Comparison of ENCODE assay signal across 1 cellular context in the genomic region with DNA sequence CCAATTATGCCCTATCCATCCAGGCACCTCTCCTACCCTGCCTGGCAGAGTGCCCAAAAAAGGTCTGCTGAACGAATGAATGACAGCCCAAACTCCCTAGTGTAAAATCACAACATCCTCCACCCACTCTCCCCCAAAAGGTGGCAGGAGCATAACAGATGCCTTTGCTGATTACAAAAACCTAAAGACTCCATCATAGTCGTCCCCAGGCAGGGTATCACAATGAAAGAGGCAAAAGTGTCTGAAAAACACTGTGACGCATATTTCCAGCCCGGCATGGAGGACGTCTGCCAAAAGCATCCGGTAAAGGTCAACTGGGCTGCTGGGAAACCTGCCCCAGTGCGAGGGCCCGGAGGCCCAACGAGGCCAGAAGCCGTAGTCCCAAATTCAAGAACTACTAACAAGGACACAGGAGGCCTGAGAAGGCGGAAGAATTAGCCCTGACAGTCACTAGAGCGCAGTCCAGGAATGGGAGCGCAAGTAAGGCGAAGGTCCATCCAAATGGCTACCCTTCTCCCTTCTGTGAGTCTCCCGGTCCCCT.
TF ChIP-seq lines count a peak whose summit lies in the region.

No MANE protein-coding gene starts in this region.

TF ChIP-seq in liver, 16 proteins besides CTCF, POLR2A, EP300 and RAD21 (continued from another document):
- TF ChIP-seq REST (IDR thresholded peaks at IDR 0.05) = no peak
- TF ChIP-seq HNF4G (IDR thresholded peaks at IDR 0.05) = no peak
- TF ChIP-seq GABPA (IDR thresholded peaks at IDR 0.05 in 1 of 2, conservative IDR thresholded peaks at IDR 0.05 in 1 of 2) = no peak
- TF ChIP-seq FOXA1 (IDR thresholded peaks at IDR 0.05) = no peak
- TF ChIP-seq ATF3 (IDR thresholded peaks at IDR 0.05) = no peak
- peak; percentile 37 for TF ChIP-seq NR2F2 (IDR thresholded peaks at IDR 0.05)
- TF ChIP-seq, protein P1, sequence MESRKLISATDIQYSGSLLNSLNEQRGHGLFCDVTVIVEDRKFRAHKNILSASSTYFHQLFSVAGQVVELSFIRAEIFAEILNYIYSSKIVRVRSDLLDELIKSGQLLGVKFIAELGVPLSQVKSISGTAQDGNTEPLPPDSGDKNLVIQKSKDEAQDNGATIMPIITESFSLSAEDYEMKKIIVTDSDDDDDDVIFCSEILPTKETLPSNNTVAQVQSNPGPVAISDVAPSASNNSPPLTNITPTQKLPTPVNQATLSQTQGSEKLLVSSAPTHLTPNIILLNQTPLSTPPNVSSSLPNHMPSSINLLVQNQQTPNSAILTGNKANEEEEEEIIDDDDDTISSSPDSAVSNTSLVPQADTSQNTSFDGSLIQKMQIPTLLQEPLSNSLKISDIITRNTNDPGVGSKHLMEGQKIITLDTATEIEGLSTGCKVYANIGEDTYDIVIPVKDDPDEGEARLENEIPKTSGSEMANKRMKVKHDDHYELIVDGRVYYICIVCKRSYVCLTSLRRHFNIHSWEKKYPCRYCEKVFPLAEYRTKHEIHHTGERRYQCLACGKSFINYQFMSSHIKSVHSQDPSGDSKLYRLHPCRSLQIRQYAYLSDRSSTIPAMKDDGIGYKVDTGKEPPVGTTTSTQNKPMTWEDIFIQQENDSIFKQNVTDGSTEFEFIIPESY (IDR thresholded peaks at IDR 0.05) = no peak
- TF ChIP-seq RXRA (IDR thresholded peaks at IDR 0.05) = peak; percentile 20 to 29
- no peak for TF ChIP-seq JUND (IDR thresholded peaks at IDR 0.05)
- no peak for TF ChIP-seq FOXA2 (IDR thresholded peaks at IDR 0.05)
